ENCODE assay signal across 9 cellular contexts in the genomic region with DNA sequence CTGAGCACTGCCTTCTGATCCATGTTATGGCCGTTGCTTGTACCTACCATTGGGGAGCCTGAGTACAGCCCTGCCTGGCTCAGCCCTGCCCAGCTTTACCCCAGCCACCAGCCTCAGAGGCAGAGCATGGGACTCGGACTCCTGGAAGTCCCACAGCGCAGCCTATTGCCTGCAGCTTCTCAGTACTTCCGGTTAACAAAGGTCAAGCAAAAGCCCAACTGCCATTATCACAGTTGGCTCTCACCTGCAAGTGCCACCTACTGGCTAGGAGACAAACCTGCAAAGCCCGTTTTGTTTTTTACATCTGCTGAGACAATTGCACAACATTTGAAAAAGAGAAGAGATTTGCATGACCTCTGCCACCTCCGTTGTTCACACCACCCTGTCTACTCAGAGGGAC.
DNase-seq lines count a peak whose midpoint lies in the region; ATAC-seq, FAIRE-seq and TF ChIP-seq lines count a peak whose summit lies in the region.
"Had no signal": no experiment of that assay in that cellular context is flagged by ENCODE, and none has a peak within 500 bp of the region (broad histone marks: within the 10 kb centered on the region; RNA-seq: fewer than 3 reads in every experiment).

No MANE protein-coding gene starts in this region.

- peaks cover 73% of the 10 kb centered on the region for H3K9me3 ChIP-seq in HepG2 (ENCODE audit: low read length)

- CTCF ChIA-PET in HepG2 (lab: Yijun Ruan, JAX; ENCODE audit: low intra/inter-chr PET ratio, low total read pairs): no interaction called here

- H3K4me1 ChIP-seq in HepG2 (ENCODE audit: insufficient read depth, low read length): no peaks in the 10 kb centered on the region

- BruUV-seq in HepG2 (replicated peaks; lab: Mats Ljungman, UMichigan): no TSS peak

- DNase-seq in RPMI8226: peak; percentile 56
- DNase-seq in HepG2 (ENCODE audit: low spot score): peak; percentile 3
- no peak for DNase-seq in T1000 (lab: John Stamatoyannopoulos, UW)
- no peak for DNase-seq in left cardiac atrium

- TF ChIP-seq CTCF in GM12874 (IDR thresholded peaks at IDR 0.05; ENCODE audit: insufficient read depth, low read depth, low read length) (peak; percentile 60), HepG2 (CRISPR knock-in tag; IDR thresholded peaks at IDR 0.05) (no peak)

- H2AFZ ChIP-seq in HepG2 (ENCODE audit: low read length): no peak overlapping the region
- H2AFZ ChIP-seq: PC-9 had no signal

- no peak overlapping the region for H3K4me2 ChIP-seq in HepG2 (ENCODE audit: low read depth, low read length)
- H3K4me2 ChIP-seq: PC-9 had no signal

- no peaks in the 10 kb centered on the region for H3K79me2 ChIP-seq in HepG2 (ENCODE audit: insufficient read depth, low read length)

- POLR2A ChIA-PET in HepG2 (lab: Yijun Ruan, JAX): no interaction called here

- no peaks in the 10 kb centered on the region for H4K20me1 ChIP-seq in HepG2 (ENCODE audit: insufficient read depth, low read length)

- intact Hi-C loops in HepG2 (cut with micrococcal nuclease; ENCODE audit: unreplicated experiment): no loop called here
- intact Hi-C loops in left cardiac atrium (cut with DNase I): no loop called here

- H3K36me3 ChIP-seq in HepG2 (replicated peaks in 1 of 2; ENCODE audit: control insufficient read depth in 1 of 2, insufficient read depth in 2 of 2, low read length in 2 of 2): no peaks in the 10 kb centered on the region

- ATAC-seq in HG02870 (IDR thresholded peaks at IDR 0.05; ENCODE audit: unreplicated experiment) (peak; percentile 40), HepG2 (peak; percentile 39; the same call in 1 of the 3 replicates), HG03442 (IDR thresholded peaks at IDR 0.05; ENCODE audit: unreplicated experiment) (no peak), left cardiac atrium (no peak)
- ATAC-seq: sciatic nerve had no signal

- no peak overlapping the region for H3K4me3 ChIP-seq in HepG2 (replicated peaks in 1 of 3; ENCODE audit: insufficient read depth in 1 of 3, low read depth in 2 of 3, low read length in 3 of 3)
- H3K4me3 ChIP-seq: PC-9 had no signal

- TF ChIP-seq RAD21 in HepG2 (CRISPR knock-in tag; IDR thresholded peaks at IDR 0.05): no peak

- no peak for TF ChIP-seq POLR2A in HepG2 (IDR thresholded peaks at IDR 0.05; ENCODE audit: insufficient read depth in 1 of 2, low read depth in 2 of 2, low read length in 2 of 2)

- no peak overlapping the region for H3K9ac ChIP-seq in HepG2 (ENCODE audit: insufficient read depth, low read depth, low read length)

- no peak for TF ChIP-seq EP300 in HepG2 (IDR thresholded peaks at IDR 0.05; ENCODE audit: low read depth in 2 of 2, low read length in 2 of 2)
- TF ChIP-seq EP300 in HepG2 (CRISPR knock-in tag; IDR thresholded peaks at IDR 0.05; ENCODE audit: borderline replicate concordance): no peak

- no peaks in the 10 kb centered on the region for H3K27me3 ChIP-seq in HepG2 (ENCODE audit: control insufficient read depth in 1 of 2, insufficient read depth in 2 of 2, low read length in 2 of 2)

- 20% methylated on average over 6 of the region's 6 CpGs for WGBS in HepG2 (ENCODE audit: low lambda C conversion rate)

- no peak for FAIRE-seq in HepG2 (lab: Jason Lieb, UNC)

- no peak overlapping the region for H3K27ac ChIP-seq in HepG2 (ENCODE audit: extremely low read length, insufficient read depth, low read length)
- H3K27ac ChIP-seq: PC-9 had no signal

- in situ Hi-C loops in HepG2 (cut with HindIII; ENCODE audit: extremely low pct_ligation_motif_present, low pct_unique_long_range_greater_than_20kb): no loop called here

TF ChIP-seq in HepG2, 621 proteins besides CTCF, POLR2A, EP300 and RAD21 (continues in another document):
- TF ChIP-seq, protein P1, sequence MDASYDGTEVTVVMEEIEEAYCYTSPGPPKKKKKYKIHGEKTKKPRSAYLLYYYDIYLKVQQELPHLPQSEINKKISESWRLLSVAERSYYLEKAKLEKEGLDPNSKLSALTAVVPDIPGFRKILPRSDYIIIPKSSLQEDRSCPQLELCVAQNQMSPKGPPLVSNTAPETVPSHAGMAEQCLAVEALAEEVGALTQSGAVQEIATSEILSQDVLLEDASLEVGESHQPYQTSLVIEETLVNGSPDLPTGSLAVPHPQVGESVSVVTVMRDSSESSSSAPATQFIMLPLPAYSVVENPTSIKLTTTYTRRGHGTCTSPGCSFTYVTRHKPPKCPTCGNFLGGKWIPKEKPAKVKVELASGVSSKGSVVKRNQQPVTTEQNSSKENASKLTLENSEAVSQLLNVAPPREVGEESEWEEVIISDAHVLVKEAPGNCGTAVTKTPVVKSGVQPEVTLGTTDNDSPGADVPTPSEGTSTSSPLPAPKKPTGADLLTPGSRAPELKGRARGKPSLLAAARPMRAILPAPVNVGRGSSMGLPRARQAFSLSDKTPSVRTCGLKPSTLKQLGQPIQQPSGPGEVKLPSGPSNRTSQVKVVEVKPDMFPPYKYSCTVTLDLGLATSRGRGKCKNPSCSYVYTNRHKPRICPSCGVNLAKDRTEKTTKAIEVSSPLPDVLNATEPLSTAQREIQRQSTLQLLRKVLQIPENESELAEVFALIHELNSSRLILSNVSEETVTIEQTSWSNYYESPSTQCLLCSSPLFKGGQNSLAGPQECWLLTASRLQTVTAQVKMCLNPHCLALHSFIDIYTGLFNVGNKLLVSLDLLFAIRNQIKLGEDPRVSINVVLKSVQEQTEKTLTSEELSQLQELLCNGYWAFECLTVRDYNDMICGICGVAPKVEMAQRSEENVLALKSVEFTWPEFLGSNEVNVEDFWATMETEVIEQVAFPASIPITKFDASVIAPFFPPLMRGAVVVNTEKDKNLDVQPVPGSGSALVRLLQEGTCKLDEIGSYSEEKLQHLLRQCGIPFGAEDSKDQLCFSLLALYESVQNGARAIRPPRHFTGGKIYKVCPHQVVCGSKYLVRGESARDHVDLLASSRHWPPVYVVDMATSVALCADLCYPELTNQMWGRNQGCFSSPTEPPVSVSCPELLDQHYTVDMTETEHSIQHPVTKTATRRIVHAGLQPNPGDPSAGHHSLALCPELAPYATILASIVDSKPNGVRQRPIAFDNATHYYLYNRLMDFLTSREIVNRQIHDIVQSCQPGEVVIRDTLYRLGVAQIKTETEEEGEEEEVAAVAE (CRISPR knock-in tag; IDR thresholded peaks at IDR 0.05; ENCODE audit: borderline replicate concordance): no peak
- no peak for TF ChIP-seq ZNF138 (CRISPR knock-in tag; IDR thresholded peaks at IDR 0.05; ENCODE audit: low read depth)
- TF ChIP-seq, protein P2, sequence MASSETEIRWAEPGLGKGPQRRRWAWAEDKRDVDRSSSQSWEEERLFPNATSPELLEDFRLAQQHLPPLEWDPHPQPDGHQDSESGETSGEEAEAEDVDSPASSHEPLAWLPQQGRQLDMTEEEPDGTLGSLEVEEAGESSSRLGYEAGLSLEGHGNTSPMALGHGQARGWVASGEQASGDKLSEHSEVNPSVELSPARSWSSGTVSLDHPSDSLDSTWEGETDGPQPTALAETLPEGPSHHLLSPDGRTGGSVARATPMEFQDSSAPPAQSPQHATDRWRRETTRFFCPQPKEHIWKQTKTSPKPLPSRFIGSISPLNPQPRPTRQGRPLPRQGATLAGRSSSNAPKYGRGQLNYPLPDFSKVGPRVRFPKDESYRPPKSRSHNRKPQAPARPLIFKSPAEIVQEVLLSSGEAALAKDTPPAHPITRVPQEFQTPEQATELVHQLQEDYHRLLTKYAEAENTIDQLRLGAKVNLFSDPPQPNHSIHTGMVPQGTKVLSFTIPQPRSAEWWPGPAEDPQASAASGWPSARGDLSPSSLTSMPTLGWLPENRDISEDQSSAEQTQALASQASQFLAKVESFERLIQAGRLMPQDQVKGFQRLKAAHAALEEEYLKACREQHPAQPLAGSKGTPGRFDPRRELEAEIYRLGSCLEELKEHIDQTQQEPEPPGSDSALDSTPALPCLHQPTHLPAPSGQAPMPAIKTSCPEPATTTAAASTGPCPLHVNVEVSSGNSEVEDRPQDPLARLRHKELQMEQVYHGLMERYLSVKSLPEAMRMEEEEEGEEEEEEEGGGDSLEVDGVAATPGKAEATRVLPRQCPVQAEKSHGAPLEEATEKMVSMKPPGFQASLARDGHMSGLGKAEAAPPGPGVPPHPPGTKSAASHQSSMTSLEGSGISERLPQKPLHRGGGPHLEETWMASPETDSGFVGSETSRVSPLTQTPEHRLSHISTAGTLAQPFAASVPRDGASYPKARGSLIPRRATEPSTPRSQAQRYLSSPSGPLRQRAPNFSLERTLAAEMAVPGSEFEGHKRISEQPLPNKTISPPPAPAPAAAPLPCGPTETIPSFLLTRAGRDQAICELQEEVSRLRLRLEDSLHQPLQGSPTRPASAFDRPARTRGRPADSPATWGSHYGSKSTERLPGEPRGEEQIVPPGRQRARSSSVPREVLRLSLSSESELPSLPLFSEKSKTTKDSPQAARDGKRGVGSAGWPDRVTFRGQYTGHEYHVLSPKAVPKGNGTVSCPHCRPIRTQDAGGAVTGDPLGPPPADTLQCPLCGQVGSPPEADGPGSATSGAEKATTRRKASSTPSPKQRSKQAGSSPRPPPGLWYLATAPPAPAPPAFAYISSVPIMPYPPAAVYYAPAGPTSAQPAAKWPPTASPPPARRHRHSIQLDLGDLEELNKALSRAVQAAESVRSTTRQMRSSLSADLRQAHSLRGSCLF (CRISPR knock-in tag; IDR thresholded peaks at IDR 0.05; ENCODE audit: borderline replicate concordance): no peak

Comparison
In these comparisons a context has a peak if more than half of its experiments do, and no peak if none do; other contexts are left out.
1. ATAC-seq: peak in HG02870 (single experiment) and HepG2 (single experiment); none in HG03442 (single experiment) and left cardiac atrium (0 of 2).
2. DNase-seq: peak in RPMI8226 (single experiment) and HepG2 (single experiment); none in T1000 (single experiment) and left cardiac atrium (single experiment).